Comparison of ENCODE assay signal across 1 cellular context in the genomic region with DNA sequence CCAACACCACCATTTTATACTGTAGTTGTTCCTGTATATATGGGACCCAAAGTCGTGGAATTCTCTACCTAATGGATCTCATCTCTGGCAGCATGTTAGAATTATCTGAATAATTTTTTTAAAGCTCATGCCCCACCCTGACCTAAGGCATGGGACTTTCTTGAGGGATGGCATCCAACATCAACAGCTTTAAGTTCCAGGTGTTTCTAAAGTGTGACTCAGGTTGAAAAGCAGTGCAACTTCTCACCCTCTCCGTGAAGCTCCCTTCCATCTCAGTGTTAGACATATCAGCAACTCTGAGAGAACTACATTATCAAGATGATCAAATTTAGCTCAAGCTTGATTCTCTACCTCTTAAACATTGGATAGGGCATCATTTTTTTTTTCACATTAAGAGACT.
TF ChIP-seq lines count a peak whose summit lies in the region.

No MANE protein-coding gene starts in this region.

TF ChIP-seq in HepG2, 621 proteins besides CTCF, POLR2A, EP300 and RAD21:
- TF ChIP-seq ZNF850 (CRISPR knock-in tag; conservative IDR thresholded peaks at IDR 0.05) (no peak), SUZ12 (IDR thresholded peaks at IDR 0.05; ENCODE audit: low read depth, low read length) (no peak), MTF2 (CRISPR knock-in tag; IDR thresholded peaks at IDR 0.05; ENCODE audit: borderline replicate concordance) (no peak), DR1 (CRISPR knock-in tag; IDR thresholded peaks at IDR 0.05) (no peak), THAP11 (CRISPR knock-in tag; IDR thresholded peaks at IDR 0.05) (no peak), ERF (CRISPR knock-in tag; IDR thresholded peaks at IDR 0.05) (no peak)
- TF ChIP-seq, protein P1, sequence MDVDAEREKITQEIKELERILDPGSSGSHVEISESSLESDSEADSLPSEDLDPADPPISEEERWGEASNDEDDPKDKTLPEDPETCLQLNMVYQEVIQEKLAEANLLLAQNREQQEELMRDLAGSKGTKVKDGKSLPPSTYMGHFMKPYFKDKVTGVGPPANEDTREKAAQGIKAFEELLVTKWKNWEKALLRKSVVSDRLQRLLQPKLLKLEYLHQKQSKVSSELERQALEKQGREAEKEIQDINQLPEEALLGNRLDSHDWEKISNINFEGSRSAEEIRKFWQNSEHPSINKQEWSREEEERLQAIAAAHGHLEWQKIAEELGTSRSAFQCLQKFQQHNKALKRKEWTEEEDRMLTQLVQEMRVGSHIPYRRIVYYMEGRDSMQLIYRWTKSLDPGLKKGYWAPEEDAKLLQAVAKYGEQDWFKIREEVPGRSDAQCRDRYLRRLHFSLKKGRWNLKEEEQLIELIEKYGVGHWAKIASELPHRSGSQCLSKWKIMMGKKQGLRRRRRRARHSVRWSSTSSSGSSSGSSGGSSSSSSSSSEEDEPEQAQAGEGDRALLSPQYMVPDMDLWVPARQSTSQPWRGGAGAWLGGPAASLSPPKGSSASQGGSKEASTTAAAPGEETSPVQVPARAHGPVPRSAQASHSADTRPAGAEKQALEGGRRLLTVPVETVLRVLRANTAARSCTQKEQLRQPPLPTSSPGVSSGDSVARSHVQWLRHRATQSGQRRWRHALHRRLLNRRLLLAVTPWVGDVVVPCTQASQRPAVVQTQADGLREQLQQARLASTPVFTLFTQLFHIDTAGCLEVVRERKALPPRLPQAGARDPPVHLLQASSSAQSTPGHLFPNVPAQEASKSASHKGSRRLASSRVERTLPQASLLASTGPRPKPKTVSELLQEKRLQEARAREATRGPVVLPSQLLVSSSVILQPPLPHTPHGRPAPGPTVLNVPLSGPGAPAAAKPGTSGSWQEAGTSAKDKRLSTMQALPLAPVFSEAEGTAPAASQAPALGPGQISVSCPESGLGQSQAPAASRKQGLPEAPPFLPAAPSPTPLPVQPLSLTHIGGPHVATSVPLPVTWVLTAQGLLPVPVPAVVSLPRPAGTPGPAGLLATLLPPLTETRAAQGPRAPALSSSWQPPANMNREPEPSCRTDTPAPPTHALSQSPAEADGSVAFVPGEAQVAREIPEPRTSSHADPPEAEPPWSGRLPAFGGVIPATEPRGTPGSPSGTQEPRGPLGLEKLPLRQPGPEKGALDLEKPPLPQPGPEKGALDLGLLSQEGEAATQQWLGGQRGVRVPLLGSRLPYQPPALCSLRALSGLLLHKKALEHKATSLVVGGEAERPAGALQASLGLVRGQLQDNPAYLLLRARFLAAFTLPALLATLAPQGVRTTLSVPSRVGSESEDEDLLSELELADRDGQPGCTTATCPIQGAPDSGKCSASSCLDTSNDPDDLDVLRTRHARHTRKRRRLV (CRISPR knock-in tag; IDR thresholded peaks at IDR 0.05): no peak
